In the genomic region with DNA sequence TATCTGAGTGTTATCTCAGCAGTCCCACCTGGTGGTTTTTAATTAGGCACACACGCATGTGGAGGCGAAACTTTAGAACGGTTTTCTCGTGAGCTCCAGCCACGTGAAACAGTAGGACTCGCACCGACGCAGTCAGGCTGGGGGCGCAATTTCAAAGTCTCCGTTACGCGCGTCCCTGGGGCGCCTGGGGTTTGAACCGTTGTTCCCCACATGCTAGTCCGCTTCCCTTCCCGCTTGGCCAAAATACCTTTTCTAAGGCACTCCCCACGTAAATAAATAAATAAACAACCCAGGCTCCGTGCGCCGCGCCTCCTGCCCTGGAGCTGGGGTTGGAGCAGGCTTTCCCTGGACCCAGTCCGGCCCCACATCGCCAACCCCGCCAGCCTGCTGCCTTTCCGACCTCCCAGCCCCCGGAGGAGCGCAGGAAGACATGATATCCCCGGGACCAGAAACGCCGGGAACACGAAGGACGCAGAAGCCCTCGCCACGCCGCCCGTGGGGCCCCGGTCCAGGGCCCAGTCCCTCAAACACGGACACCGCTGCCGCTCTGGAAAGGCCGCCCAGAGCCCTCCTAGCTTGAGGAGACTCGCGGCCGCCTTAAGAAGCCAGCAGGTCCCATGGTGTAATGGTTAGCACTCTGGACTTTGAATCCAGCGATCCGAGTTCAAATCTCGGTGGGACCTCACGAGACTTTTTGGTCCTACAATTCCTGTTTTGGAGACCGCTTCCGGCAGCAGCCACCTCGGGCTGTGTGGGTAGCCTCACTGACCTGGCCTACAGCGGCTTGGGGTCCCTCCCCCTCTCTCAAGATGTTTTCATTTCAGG, we compare ENCODE assay signal across 1 cellular context.
TF ChIP-seq lines count a peak whose summit lies in the region.

No MANE protein-coding gene starts in this region.

TF ChIP-seq in HepG2, 621 proteins besides CTCF, POLR2A, EP300 and RAD21 (continued from another document and continues in another):
- TF ChIP-seq, protein P1, sequence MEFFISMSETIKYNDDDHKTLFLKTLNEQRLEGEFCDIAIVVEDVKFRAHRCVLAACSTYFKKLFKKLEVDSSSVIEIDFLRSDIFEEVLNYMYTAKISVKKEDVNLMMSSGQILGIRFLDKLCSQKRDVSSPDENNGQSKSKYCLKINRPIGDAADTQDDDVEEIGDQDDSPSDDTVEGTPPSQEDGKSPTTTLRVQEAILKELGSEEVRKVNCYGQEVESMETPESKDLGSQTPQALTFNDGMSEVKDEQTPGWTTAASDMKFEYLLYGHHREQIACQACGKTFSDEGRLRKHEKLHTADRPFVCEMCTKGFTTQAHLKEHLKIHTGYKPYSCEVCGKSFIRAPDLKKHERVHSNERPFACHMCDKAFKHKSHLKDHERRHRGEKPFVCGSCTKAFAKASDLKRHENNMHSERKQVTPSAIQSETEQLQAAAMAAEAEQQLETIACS (CRISPR knock-in tag; IDR thresholded peaks at IDR 0.05): peak; percentile 45
- TF ChIP-seq MZF1 (CRISPR knock-in tag; IDR thresholded peaks at IDR 0.05; ENCODE audit: borderline replicate concordance) (no peak; the same call in 1 of the 2 replicates), ARHGAP35 (CRISPR knock-in tag; IDR thresholded peaks at IDR 0.05; ENCODE audit: borderline replicate concordance) (peak; percentile 32; the same call in 1 of the 2 replicates), ZNF260 (CRISPR knock-in tag; IDR thresholded peaks at IDR 0.05; ENCODE audit: borderline replicate concordance, low read depth) (no peak), KLF16 (CRISPR knock-in tag; IDR thresholded peaks at IDR 0.05) (peak; percentile 32 to 77; a peak in 3 of 4 replicates), ZNF431 (CRISPR knock-in tag; IDR thresholded peaks at IDR 0.05; ENCODE audit: borderline replicate concordance, low read depth) (peak; percentile 46; the same call in 1 of the 2 replicates), KDM3A (CRISPR knock-in tag; IDR thresholded peaks at IDR 0.05; ENCODE audit: low read depth) (peak; percentile 47), HOXA3 (CRISPR knock-in tag; IDR thresholded peaks at IDR 0.05) (peak; percentile 86), MAFF (IDR thresholded peaks at IDR 0.05; ENCODE audit: low read depth, low read length) (no peak; the same call in 1 of the 2 replicates), ZNF530 (CRISPR knock-in tag; IDR thresholded peaks at IDR 0.05; ENCODE audit: low read depth) (no peak), THAP11 (CRISPR knock-in tag; IDR thresholded peaks at IDR 0.05) (peak; percentile 75), NPAS2 (CRISPR knock-in tag; IDR thresholded peaks at IDR 0.05; ENCODE audit: borderline replicate concordance) (no peak), ZNF713 (CRISPR knock-in tag; IDR thresholded peaks at IDR 0.05) (no peak), ZSCAN12 (CRISPR knock-in tag; IDR thresholded peaks at IDR 0.05) (peak; percentile 85), ZNF382 (CRISPR knock-in tag; IDR thresholded peaks at IDR 0.05; ENCODE audit: borderline replicate concordance) (no peak), NFATC3 (CRISPR knock-in tag; IDR thresholded peaks at IDR 0.05) (no peak; the same call in 1 of the 2 replicates), ZNF761 (CRISPR knock-in tag; conservative IDR thresholded peaks at IDR 0.05) (peak; percentile 95; the same call in 1 of the 2 replicates), KDM1A (CRISPR knock-in tag; IDR thresholded peaks at IDR 0.05) (no peak; the same call in 1 of the 2 replicates), ZFP1 (CRISPR knock-in tag; IDR thresholded peaks at IDR 0.05) (peak; percentile 23; the same call in 1 of the 2 replicates), HDAC1 (CRISPR knock-in tag; IDR thresholded peaks at IDR 0.05) (peak; percentile 70), REXO4 (CRISPR knock-in tag; IDR thresholded peaks at IDR 0.05; ENCODE audit: borderline replicate concordance) (peak; percentile 92; the same call in 1 of the 2 replicates), WIZ (CRISPR knock-in tag; IDR thresholded peaks at IDR 0.05) (0 out of 2 replicates have a peak, but pooled peaks have one; percentile 55), JUNB (CRISPR knock-in tag; IDR thresholded peaks at IDR 0.05; ENCODE audit: borderline replicate concordance) (peak; percentile 84; the same call in 1 of the 2 replicates), IKZF1 (IDR thresholded peaks at IDR 0.05) (no peak)
- TF ChIP-seq, protein P2, sequence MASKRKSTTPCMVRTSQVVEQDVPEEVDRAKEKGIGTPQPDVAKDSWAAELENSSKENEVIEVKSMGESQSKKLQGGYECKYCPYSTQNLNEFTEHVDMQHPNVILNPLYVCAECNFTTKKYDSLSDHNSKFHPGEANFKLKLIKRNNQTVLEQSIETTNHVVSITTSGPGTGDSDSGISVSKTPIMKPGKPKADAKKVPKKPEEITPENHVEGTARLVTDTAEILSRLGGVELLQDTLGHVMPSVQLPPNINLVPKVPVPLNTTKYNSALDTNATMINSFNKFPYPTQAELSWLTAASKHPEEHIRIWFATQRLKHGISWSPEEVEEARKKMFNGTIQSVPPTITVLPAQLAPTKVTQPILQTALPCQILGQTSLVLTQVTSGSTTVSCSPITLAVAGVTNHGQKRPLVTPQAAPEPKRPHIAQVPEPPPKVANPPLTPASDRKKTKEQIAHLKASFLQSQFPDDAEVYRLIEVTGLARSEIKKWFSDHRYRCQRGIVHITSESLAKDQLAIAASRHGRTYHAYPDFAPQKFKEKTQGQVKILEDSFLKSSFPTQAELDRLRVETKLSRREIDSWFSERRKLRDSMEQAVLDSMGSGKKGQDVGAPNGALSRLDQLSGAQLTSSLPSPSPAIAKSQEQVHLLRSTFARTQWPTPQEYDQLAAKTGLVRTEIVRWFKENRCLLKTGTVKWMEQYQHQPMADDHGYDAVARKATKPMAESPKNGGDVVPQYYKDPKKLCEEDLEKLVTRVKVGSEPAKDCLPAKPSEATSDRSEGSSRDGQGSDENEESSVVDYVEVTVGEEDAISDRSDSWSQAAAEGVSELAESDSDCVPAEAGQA (IDR thresholded peaks at IDR 0.05; ENCODE audit: low read depth): peak; percentile 80
- TF ChIP-seq, protein P2 (CRISPR knock-in tag; IDR thresholded peaks at IDR 0.05; ENCODE audit: borderline replicate concordance): peak; percentile 95; the same call in 1 of the 2 replicates
- TF ChIP-seq, protein P3, sequence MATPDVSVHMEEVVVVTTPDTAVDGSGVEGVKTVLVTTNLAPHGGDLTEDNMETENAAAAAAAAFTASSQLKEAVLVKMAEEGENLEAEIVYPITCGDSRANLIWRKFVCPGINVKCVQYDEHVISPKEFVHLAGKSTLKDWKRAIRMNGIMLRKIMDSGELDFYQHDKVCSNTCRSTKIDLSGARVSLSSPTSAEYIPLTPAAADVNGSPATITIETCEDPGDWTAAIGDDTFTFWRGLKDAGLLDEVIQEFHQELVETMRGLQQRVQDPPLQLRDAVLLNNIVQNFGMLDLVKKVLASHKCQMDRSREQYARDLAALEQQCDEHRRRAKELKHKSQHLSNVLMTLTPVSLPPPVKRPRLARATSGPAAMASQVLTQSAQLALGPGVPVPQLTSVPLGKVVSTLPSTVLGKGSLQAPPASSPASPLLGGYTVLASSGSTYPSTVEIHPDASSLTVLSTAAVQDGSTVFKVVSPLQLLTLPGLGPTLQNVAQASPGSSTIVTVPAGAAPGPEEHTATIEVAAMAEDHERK (CRISPR knock-in tag; IDR thresholded peaks at IDR 0.05; ENCODE audit: low read depth): peak; percentile 45; the same call in 1 of the 2 replicates
- TF ChIP-seq, protein P4, sequence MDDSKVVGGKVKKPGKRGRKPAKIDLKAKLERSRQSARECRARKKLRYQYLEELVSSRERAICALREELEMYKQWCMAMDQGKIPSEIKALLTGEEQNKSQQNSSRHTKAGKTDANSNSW (CRISPR knock-in tag; IDR thresholded peaks at IDR 0.05; ENCODE audit: borderline replicate concordance): peak; percentile 95
- TF ChIP-seq, protein P5, sequence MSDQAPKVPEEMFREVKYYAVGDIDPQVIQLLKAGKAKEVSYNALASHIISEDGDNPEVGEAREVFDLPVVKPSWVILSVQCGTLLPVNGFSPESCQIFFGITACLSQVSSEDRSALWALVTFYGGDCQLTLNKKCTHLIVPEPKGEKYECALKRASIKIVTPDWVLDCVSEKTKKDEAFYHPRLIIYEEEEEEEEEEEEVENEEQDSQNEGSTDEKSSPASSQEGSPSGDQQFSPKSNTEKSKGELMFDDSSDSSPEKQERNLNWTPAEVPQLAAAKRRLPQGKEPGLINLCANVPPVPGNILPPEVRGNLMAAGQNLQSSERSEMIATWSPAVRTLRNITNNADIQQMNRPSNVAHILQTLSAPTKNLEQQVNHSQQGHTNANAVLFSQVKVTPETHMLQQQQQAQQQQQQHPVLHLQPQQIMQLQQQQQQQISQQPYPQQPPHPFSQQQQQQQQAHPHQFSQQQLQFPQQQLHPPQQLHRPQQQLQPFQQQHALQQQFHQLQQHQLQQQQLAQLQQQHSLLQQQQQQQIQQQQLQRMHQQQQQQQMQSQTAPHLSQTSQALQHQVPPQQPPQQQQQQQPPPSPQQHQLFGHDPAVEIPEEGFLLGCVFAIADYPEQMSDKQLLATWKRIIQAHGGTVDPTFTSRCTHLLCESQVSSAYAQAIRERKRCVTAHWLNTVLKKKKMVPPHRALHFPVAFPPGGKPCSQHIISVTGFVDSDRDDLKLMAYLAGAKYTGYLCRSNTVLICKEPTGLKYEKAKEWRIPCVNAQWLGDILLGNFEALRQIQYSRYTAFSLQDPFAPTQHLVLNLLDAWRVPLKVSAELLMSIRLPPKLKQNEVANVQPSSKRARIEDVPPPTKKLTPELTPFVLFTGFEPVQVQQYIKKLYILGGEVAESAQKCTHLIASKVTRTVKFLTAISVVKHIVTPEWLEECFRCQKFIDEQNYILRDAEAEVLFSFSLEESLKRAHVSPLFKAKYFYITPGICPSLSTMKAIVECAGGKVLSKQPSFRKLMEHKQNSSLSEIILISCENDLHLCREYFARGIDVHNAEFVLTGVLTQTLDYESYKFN (CRISPR knock-in tag; conservative IDR thresholded peaks at IDR 0.05): peak; percentile 64
- TF ChIP-seq, protein P6, sequence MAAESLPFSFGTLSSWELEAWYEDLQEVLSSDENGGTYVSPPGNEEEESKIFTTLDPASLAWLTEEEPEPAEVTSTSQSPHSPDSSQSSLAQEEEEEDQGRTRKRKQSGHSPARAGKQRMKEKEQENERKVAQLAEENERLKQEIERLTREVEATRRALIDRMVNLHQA (CRISPR knock-in tag; IDR thresholded peaks at IDR 0.05): no peak; the same call in 1 of the 2 replicates
- TF ChIP-seq, protein P7, sequence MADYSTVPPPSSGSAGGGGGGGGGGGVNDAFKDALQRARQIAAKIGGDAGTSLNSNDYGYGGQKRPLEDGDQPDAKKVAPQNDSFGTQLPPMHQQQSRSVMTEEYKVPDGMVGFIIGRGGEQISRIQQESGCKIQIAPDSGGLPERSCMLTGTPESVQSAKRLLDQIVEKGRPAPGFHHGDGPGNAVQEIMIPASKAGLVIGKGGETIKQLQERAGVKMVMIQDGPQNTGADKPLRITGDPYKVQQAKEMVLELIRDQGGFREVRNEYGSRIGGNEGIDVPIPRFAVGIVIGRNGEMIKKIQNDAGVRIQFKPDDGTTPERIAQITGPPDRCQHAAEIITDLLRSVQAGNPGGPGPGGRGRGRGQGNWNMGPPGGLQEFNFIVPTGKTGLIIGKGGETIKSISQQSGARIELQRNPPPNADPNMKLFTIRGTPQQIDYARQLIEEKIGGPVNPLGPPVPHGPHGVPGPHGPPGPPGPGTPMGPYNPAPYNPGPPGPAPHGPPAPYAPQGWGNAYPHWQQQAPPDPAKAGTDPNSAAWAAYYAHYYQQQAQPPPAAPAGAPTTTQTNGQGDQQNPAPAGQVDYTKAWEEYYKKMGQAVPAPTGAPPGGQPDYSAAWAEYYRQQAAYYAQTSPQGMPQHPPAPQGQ (CRISPR knock-in tag; IDR thresholded peaks at IDR 0.05; ENCODE audit: borderline replicate concordance): no peak; the same call in 1 of the 2 replicates
- TF ChIP-seq, protein P8, sequence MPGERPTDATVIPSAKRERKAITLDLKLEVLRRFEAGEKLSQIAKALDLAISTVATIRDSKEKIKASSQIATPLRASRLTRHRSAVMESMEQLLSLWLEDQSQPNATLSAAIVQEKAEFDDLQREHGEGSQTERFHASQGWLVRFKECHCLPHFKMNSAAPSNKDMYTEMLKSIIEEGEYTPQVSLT (CRISPR knock-in tag; IDR thresholded peaks at IDR 0.05; ENCODE audit: borderline replicate concordance, low read depth): no peak
- TF ChIP-seq, protein P9, sequence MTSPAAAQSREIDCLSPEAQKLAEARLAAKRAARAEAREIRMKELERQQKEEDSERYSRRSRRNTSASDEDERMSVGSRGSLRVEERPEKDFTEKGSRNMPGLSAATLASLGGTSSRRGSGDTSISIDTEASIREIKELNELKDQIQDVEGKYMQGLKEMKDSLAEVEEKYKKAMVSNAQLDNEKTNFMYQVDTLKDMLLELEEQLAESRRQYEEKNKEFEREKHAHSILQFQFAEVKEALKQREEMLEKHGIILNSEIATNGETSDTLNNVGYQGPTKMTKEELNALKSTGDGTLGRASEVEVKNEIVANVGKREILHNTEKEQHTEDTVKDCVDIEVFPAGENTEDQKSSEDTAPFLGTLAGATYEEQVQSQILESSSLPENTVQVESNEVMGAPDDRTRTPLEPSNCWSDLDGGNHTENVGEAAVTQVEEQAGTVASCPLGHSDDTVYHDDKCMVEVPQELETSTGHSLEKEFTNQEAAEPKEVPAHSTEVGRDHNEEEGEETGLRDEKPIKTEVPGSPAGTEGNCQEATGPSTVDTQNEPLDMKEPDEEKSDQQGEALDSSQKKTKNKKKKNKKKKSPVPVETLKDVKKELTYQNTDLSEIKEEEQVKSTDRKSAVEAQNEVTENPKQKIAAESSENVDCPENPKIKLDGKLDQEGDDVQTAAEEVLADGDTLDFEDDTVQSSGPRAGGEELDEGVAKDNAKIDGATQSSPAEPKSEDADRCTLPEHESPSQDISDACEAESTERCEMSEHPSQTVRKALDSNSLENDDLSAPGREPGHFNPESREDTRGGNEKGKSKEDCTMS (CRISPR knock-in tag; conservative IDR thresholded peaks at IDR 0.05): no peak
